ENCODE assay signal across 11 cellular contexts in the genomic region with DNA sequence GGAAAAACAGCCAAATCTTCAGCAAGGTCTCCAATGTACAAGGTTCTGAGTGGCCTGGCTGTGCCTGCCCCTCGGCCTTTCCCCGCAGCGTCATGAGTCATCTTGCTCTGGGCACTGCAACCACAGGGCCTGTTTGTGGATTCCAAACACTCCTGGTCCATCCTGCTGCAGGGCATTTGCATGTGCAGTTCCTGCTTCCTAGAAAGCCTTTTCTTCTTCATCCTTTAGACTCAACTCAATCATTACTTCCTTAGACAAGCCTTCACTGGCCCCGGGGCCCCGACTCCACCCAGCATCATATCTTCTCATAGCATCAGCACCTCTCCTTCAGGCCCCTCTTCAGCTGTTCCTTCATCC.
A peak's percentile ranks its signal among the peaks of the same experiment; 100 is the strongest.
DNase-seq lines count a peak whose midpoint lies in the region; ATAC-seq, FAIRE-seq and TF ChIP-seq lines count a peak whose summit lies in the region.
"Had no signal": no experiment of that assay in that cellular context is flagged by ENCODE, and none has a peak within 500 bp of the region (broad histone marks: within the 10 kb centered on the region; RNA-seq: fewer than 3 reads in every experiment).

No MANE protein-coding gene starts in this region.

- H3K4me2 ChIP-seq in BLaER1 treated with 17β-estradiol and CSF1 and Interleukin-3, amounts not matched to agents 10 nM and 100 nM: peak overlapping the region in 9 of 11 experiments; percentile 1 to 52 (median 35); a peak in 11 of 22 replicates
- peak overlapping the region; percentile 32 for H3K4me2 ChIP-seq in astrocyte (ENCODE audit: low read length)
- peak overlapping the region; percentile 31 for H3K4me2 ChIP-seq in keratinocyte (ENCODE audit: control insufficient read depth, extremely low read depth, insufficient read depth, low read depth, low read length)

- H3K4me1 ChIP-seq in BLaER1 treated with 17β-estradiol and CSF1 and Interleukin-3, amounts not matched to agents 10 nM and 100 nM: peaks cover 6 to 33% (median 27%) of the 10 kb centered on the region in 10 experiments; a peak in 18 of 20 replicates
- H3K4me1 ChIP-seq in astrocyte (ENCODE audit: insufficient read depth, low read length) (peaks cover 15% of the 10 kb centered on the region), keratinocyte (ENCODE audit: control insufficient read depth, extremely low read depth, insufficient read depth, low read length) (peaks cover 30% of the 10 kb centered on the region), gastroesophageal sphincter (peaks cover 0 to 19% (median 0%) of the 10 kb centered on the region in 3 donors)

- peaks cover 3% of the 10 kb centered on the region; the same call in 1 of the 2 replicates for H3K27me3 Mint-ChIP-seq in HFFc6 (ENCODE audit: insufficient read depth)
- H3K27me3 Mint-ChIP-seq in astrocyte (ENCODE audit: low read depth, unreplicated experiment): no peaks in the 10 kb centered on the region
- no peaks in the 10 kb centered on the region for H3K27me3 Mint-ChIP-seq in mesothelial cell of epicardium (ENCODE audit: low read depth)
- H3K27me3 Mint-ChIP-seq in immature natural killer cell (ENCODE audit: low read depth in 3 of 3): peaks cover 0 to 8% (median 8%) of the 10 kb centered on the region in 3 donors

- H3K79me2 ChIP-seq in astrocyte (ENCODE audit: insufficient read depth, low read length) (no peaks in the 10 kb centered on the region), keratinocyte (ENCODE audit: control insufficient read depth, insufficient read depth, low read length) (no peaks in the 10 kb centered on the region)

- H3K27me3 ChIP-seq in BLaER1 treated with 17β-estradiol and CSF1 and Interleukin-3, amounts not matched to agents 10 nM and 100 nM: no peaks in the 10 kb centered on the region
- H3K27me3 ChIP-seq in astrocyte (ENCODE audit: insufficient read depth, low read length): no peaks in the 10 kb centered on the region
- no peaks in the 10 kb centered on the region for H3K27me3 ChIP-seq in keratinocyte (ENCODE audit: control insufficient read depth, extremely low read depth, insufficient read depth, low read length)
- H3K27me3 ChIP-seq in gastroesophageal sphincter: no peaks in the 10 kb centered on the region

- no peak for TF ChIP-seq EP300 in gastroesophageal sphincter (IDR thresholded peaks at IDR 0.05)

- no peak overlapping the region for H3K4me3 Mint-ChIP-seq in HFFc6
- no peak overlapping the region for H3K4me3 Mint-ChIP-seq in astrocyte (ENCODE audit: unreplicated experiment)
- no peak overlapping the region for H3K4me3 Mint-ChIP-seq in mesothelial cell of epicardium
- no peak overlapping the region for H3K4me3 Mint-ChIP-seq in immature natural killer cell

- no peak overlapping the region for H3K9ac ChIP-seq in BLaER1 treated with 17β-estradiol and CSF1 and Interleukin-3, amounts not matched to agents 10 nM and 100 nM
- no peak overlapping the region for H3K9ac ChIP-seq in astrocyte (ENCODE audit: low read length)
- no peak overlapping the region for H3K9ac ChIP-seq in keratinocyte (ENCODE audit: control insufficient read depth, extremely low read depth, insufficient read depth, low read length)

- dilution Hi-C loops in keratinocyte (cut with MboI; ENCODE audit: extremely low pct_ligation_motif_present, low sequenced_read_pairs): no loop called here

- ATAC-seq in gastroesophageal sphincter: no peak

- no peak overlapping the region for H3K27ac ChIP-seq in BLaER1 treated with 17β-estradiol and CSF1 and Interleukin-3, amounts not matched to agents 10 nM and 100 nM
- no peak overlapping the region for H3K27ac ChIP-seq in astrocyte (ENCODE audit: low read depth, low read length)
- H3K27ac ChIP-seq in keratinocyte (ENCODE audit: control insufficient read depth, insufficient read depth, low read length): peak overlapping the region; percentile 6
- H3K27ac ChIP-seq in gastroesophageal sphincter: peak overlapping the region in 1 of 4 donors; percentile 56

- H3K4me3 ChIP-seq in BLaER1 treated with 17β-estradiol and CSF1 and Interleukin-3, amounts not matched to agents 10 nM and 100 nM: no peak overlapping the region
- H3K4me3 ChIP-seq in astrocyte (ENCODE audit: insufficient read depth, low read depth, low read length) (no peak overlapping the region), keratinocyte (ENCODE audit: control insufficient read depth in 2 of 3, extremely low read depth in 1 of 3, insufficient read depth in 2 of 3, low read depth in 1 of 3, low read length in 3 of 3) (no peak overlapping the region), gastroesophageal sphincter (no peak overlapping the region)

- no peaks in the 10 kb centered on the region for H4K20me1 ChIP-seq in BLaER1 treated with 17β-estradiol and CSF1 and Interleukin-3, amounts not matched to agents 10 nM and 100 nM
- H4K20me1 ChIP-seq in astrocyte (ENCODE audit: insufficient read depth, low read length) (no peaks in the 10 kb centered on the region), keratinocyte (ENCODE audit: control insufficient read depth, extremely low read depth, insufficient read depth, low read length) (no peaks in the 10 kb centered on the region)

- H3K4me1 Mint-ChIP-seq in HFFc6 (ENCODE audit: low read depth) (no peaks in the 10 kb centered on the region), astrocyte (ENCODE audit: low read depth, unreplicated experiment) (peaks cover 48% of the 10 kb centered on the region), mesothelial cell of epicardium (peaks cover 24% of the 10 kb centered on the region), immature natural killer cell (peaks cover 13 to 17% of the 10 kb centered on the region in 2 donors)

- H3K27ac Mint-ChIP-seq in HFFc6: no peak overlapping the region
- peak overlapping the region; percentile 79 for H3K27ac Mint-ChIP-seq in astrocyte (ENCODE audit: unreplicated experiment)
- H3K27ac Mint-ChIP-seq in mesothelial cell of epicardium: no peak overlapping the region
- H3K27ac Mint-ChIP-seq in immature natural killer cell: no peak overlapping the region

- no peak for TF ChIP-seq CTCF in HFFc6 (IDR thresholded peaks at IDR 0.05)
- TF ChIP-seq CTCF in astrocyte (IDR thresholded peaks at IDR 0.05; ENCODE audit: insufficient read depth, low read depth, low read length): no peak
- no peak for TF ChIP-seq CTCF in keratinocyte (optimal IDR thresholded peaks at IDR 0.05 in 1 of 3, IDR thresholded peaks at IDR 0.05 in 1 of 3, conservative IDR thresholded peaks at IDR 0.05 in 1 of 3; ENCODE audit: extremely low read depth in 1 of 3, insufficient read depth in 2 of 3, low read length in 3 of 3)
- no peak for TF ChIP-seq CTCF in mesothelial cell of epicardium (IDR thresholded peaks at IDR 0.05; ENCODE audit: unreplicated experiment)
- TF ChIP-seq CTCF in gastroesophageal sphincter (IDR thresholded peaks at IDR 0.05): no peak

- WGBS in gastroesophageal sphincter (ENCODE audit: low coverage in 1 of 2), 2 donors: 97 to 100% methylated on average over 2 of the region's 5 CpGs

- H3K9me3 ChIP-seq in BLaER1 treated with 17β-estradiol and CSF1 and Interleukin-3, amounts not matched to agents 10 nM and 100 nM (replicated peaks in 1 of 11): 0 out of 22 replicates have a peak, but pooled peaks cover 0 to 5% (median 0%) of the 10 kb centered on the region in 11 experiments
- no peaks in the 10 kb centered on the region for H3K9me3 ChIP-seq in astrocyte (ENCODE audit: insufficient read depth, low read depth, low read length)
- no peaks in the 10 kb centered on the region for H3K9me3 ChIP-seq in keratinocyte (ENCODE audit: control insufficient read depth, low read depth, low read length)
- no peaks in the 10 kb centered on the region for H3K9me3 ChIP-seq in gastroesophageal sphincter

- H3K36me3 Mint-ChIP-seq in HFFc6 (ENCODE audit: low read depth) (no peaks in the 10 kb centered on the region), astrocyte (ENCODE audit: low read depth, unreplicated experiment) (peaks cover 3% of the 10 kb centered on the region), mesothelial cell of epicardium (no peaks in the 10 kb centered on the region), immature natural killer cell (no peaks in the 10 kb centered on the region)

- no peaks in the 10 kb centered on the region for H3K36me3 ChIP-seq in BLaER1 treated with 17β-estradiol and CSF1 and Interleukin-3, amounts not matched to agents 10 nM and 100 nM
- H3K36me3 ChIP-seq in astrocyte (ENCODE audit: insufficient read depth, low read length) (no peaks in the 10 kb centered on the region), keratinocyte (ENCODE audit: control insufficient read depth in 2 of 2, extremely low read depth in 1 of 2, insufficient read depth in 2 of 2, low read length in 2 of 2) (no peaks in the 10 kb centered on the region), gastroesophageal sphincter (no peaks in the 10 kb centered on the region)

- no peak for TF ChIP-seq POLR2A in gastroesophageal sphincter (IDR thresholded peaks at IDR 0.05)

- FAIRE-seq in astrocyte (lab: Jason Lieb, UNC) (no peak), keratinocyte (lab: Jason Lieb, UNC) (peak; percentile 58)

- DNase-seq in HFFc6 (peak; percentile 9), astrocyte (ENCODE audit: low read depth) (peak; percentile 75), keratinocyte (ENCODE audit: low read depth, low spot score) (peak; percentile 81), mesothelial cell of epicardium (ENCODE audit: low spot score in 2 of 2, unreplicated experiment in 2 of 2) (no peak), immature natural killer cell (no peak)
- no peak for DNase-seq in stimulated activated CD4-positive, alpha-beta T cell treated with anti-CD3 and anti-CD28 coated beads, Interleukin-2, amount 100 ng/mL, for 24 hours
- DNase-seq: activated T-cell treated with anti-CD3 and anti-CD28 coated beads, Interleukin-2, amount 50 U/mL, for 48 hours; HCEC 1CT; left cardiac atrium had no signal

- H3K9me3 Mint-ChIP-seq in HFFc6 (peaks cover 11% of the 10 kb centered on the region), astrocyte (ENCODE audit: unreplicated experiment) (peaks cover 2% of the 10 kb centered on the region), mesothelial cell of epicardium (no peaks in the 10 kb centered on the region), immature natural killer cell (no peaks in the 10 kb centered on the region)

- H3K9me1 ChIP-seq in keratinocyte (ENCODE audit: control insufficient read depth, extremely low read depth, insufficient read depth, low read length): no peaks in the 10 kb centered on the region

- H2AFZ ChIP-seq in astrocyte (ENCODE audit: low read depth, low read length): no peak overlapping the region
- no peak overlapping the region for H2AFZ ChIP-seq in keratinocyte (ENCODE audit: control insufficient read depth, low read length)

Comparison
In these comparisons a context has a peak if more than half of its experiments do, and no peak if none do; other contexts are left out.
1. DNase-seq: peak in HFFc6 (single experiment), astrocyte (single experiment) and keratinocyte (single experiment); none in mesothelial cell of epicardium (0 of 2), immature natural killer cell (0 of 3) and stimulated activated CD4-positive, alpha-beta T cell treated with anti-CD3 and anti-CD28 coated beads, Interleukin-2, amount 100 ng/mL, for 24 hours (0 of 2).
2. Peak in every context shown above with its lines, with median percentiles within 50 percentile points of each other: H3K4me2 ChIP-seq.